ENCODE assay signal across 8 cellular contexts in the genomic region with DNA sequence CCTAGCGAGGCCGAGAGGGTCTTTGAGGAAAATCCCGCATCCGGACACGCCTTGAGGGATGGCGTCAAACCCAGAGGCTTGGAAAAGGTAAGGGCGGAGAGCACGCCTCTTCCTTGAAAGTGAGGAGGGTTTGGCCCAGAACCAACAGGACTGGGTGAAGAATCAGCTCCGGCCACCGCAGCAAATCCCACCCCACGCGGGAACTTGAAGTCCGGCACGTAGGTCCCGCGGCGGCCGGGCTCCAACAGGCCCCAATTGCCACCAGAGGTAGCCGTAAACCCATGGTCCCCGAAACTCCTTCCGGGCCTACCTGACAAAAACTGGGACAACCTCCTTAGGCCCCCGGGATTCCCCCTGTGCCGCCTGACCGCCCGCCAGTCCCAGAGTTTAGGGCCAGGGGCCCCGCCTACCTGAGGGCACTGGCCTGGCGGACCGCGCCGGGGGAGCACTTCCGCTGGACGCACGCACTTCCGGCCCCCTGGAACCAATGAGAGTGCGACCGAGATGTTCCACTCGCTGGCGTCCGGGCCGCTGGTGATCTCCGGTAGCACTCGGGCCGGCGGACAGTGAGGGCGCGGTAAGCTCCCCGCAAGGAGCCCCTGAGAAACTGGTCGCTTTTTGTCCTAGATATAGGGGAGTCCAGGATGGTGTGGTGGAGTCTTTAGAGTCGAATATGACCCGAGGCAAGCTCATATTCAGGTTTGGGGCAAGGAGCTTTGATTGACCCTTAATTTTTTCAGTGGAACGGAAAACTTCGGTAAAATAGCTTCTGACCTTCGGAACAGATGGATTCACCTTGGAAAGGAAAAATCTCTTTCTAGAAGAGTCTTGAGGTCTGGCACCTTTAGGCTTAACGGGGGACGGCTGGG. TPM values are rescaled to one million over a fixed set of nuclear protein-coding genes. Genes with fewer than 3 reads are reported as not detected.
DNase-seq lines count a peak whose midpoint lies in the region; ATAC-seq and TF ChIP-seq lines count a peak whose summit lies in the region.

A gene (minus strand): TSS at position 453 of the 869 bp plus-strand sequence. CDS start 6,772 bp downstream, outside the sequence.
A gene (plus strand): TSS at position 537 of the 869 bp plus-strand sequence. CDS start 28,599 bp downstream, outside the sequence.

- peaks cover 10% of the 10 kb centered on the region for H3K79me2 ChIP-seq in OCI-LY3 (ENCODE audit: low read length)

- no peak for TF ChIP-seq CTCF in OCI-LY3 (IDR thresholded peaks at IDR 0.05; ENCODE audit: low read depth, low read length)
- TF ChIP-seq CTCF in epithelial cell of esophagus (IDR thresholded peaks at IDR 0.05; ENCODE audit: insufficient read depth, low read depth, low read length, missing control alignments) = no peak

- peak within 1 kb of the TSS; percentile 93 for H3K9ac ChIP-seq in HUES6 (ENCODE audit: low read length)
- peak within 1 kb of the TSS; percentile 99 for H3K9ac ChIP-seq in OCI-LY3 (ENCODE audit: low read length)

- peak within 1 kb of the TSS; percentile 85; the same call in 1 of the 2 replicates for H3K27ac ChIP-seq in HUES6 (ENCODE audit: low read depth, low read length)
- peak within 1 kb of the TSS; percentile 78 for H3K27ac ChIP-seq in OCI-LY3 (ENCODE audit: low read length)

- no peaks in the 10 kb centered on the region for H3K9me3 ChIP-seq in HUES6 (ENCODE audit: control insufficient read depth, insufficient read depth, low read depth, low read length)
- no peaks in the 10 kb centered on the region for H3K9me3 ChIP-seq in OCI-LY3 (ENCODE audit: insufficient read depth, low read length)
- H3K9me3 ChIP-seq in mononuclear cell (ENCODE audit: low read depth, low read length) = no peaks in the 10 kb centered on the region

- H2AFZ ChIP-seq in OCI-LY3 (ENCODE audit: low read depth, low read length) = peak within 1 kb of the TSS; percentile 96

- no peaks in the 10 kb centered on the region for H4K20me1 ChIP-seq in OCI-LY3 (ENCODE audit: insufficient read depth, low read length)

- peak within 1 kb of the TSS; percentile 92 for H3K4me2 ChIP-seq in OCI-LY3 (ENCODE audit: low read length)

- peaks cover 7% of the 10 kb centered on the region for H3K36me3 ChIP-seq in HUES6 (ENCODE audit: control insufficient read depth, insufficient read depth, low read length)
- H3K36me3 ChIP-seq in OCI-LY3 (replicated peaks; ENCODE audit: low read depth, low read length) = no peaks in the 10 kb centered on the region

- DNase-seq in D341Med (ENCODE audit: low spot score) (peak; percentile 94), activated T-cell treated with anti-CD3 and anti-CD28 coated beads for 1 hour (ENCODE audit: low read depth) (peak; percentile 80), epithelial cell of esophagus (ENCODE audit: low read depth) (peak; percentile 96)
- peak; percentile 78 to 81 for DNase-seq in stimulated activated CD8-positive, alpha-beta memory T cell treated with anti-CD3 and anti-CD28 coated beads, Interleukin-2, amount 100 ng/mL, for 1 hour (ENCODE audit: low read depth in 2 of 2)

- H3K4me3 ChIP-seq in HUES6 (ENCODE audit: low read depth, low read length) (peak within 1 kb of the TSS; percentile 92), OCI-LY3 (ENCODE audit: low read length) (peak within 1 kb of the TSS; percentile 95), epithelial cell of esophagus (ENCODE audit: low read length) (peak within 1 kb of the TSS; percentile 98), mononuclear cell (ENCODE audit: low read length) (peak within 1 kb of the TSS; percentile 72)

- H3K4me1 ChIP-seq in HUES6 (ENCODE audit: control insufficient read depth, insufficient read depth, low read length) (no peaks in the 10 kb centered on the region), OCI-LY3 (ENCODE audit: low read length) (no peaks in the 10 kb centered on the region), mononuclear cell (ENCODE audit: insufficient read depth, low read length) (peaks cover 22% of the 10 kb centered on the region)

- H3K27me3 ChIP-seq in HUES6 (ENCODE audit: control insufficient read depth, insufficient read depth, low read length) = no peaks in the 10 kb centered on the region
- no peaks in the 10 kb centered on the region for H3K27me3 ChIP-seq in OCI-LY3 (ENCODE audit: low read depth, low read length)
- H3K27me3 ChIP-seq in mononuclear cell (ENCODE audit: insufficient read depth, low read length) = no peaks in the 10 kb centered on the region

- ATAC-seq in GM21447 (IDR thresholded peaks at IDR 0.05; ENCODE audit: unreplicated experiment) = peak; percentile 88

RNA-seq across cellular contexts. Expression of the first gene that starts in this region (rescaled TPM):
- 28.1 TPM for total RNA-seq in mononuclear cell

RNA-seq across cellular contexts. Expression of the second gene that starts in this region (rescaled TPM):
- 1.7 TPM for total RNA-seq in mononuclear cell

Comparison
In these comparisons a context has a peak if more than half of its experiments do, and no peak if none do; other contexts are left out.
1. Peak in every context shown above with its lines: DNase-seq, ATAC-seq, H3K4me3 ChIP-seq and H3K27ac ChIP-seq.